ENCODE assay signal across 29 cellular contexts in the genomic region with DNA sequence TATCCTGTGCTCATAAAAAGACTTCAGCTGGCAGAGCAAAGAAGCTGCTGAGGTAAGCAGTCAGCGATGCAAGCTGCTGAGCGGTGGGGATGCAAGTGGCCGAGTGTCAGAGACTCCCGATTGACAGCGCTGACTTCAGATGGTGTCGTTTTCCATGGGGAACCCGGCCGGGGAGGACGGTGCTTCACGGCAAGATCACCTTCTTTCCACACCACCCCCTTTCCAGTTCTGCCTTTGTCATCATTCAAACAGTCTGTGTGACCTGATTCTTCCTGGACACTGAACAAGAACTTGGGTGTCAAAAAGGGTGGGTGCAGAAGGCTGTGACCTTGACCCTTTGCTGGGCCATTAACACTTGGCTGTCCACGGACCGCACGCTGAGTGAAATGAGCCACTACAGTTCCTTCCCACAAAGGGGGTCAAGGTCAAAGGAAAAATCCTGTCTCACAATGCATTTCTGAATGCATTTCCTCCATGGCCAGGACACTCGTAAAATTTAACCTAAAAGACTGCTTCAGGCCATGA. TPM values are rescaled to one million over a fixed set of nuclear protein-coding genes. Genes with fewer than 3 reads are reported as not detected.
DNase-seq lines count a peak whose midpoint lies in the region; ATAC-seq and TF ChIP-seq lines count a peak whose summit lies in the region.
"Had no signal": no experiment of that assay in that cellular context is flagged by ENCODE, and none has a peak within 500 bp of the region (broad histone marks: within the 10 kb centered on the region; RNA-seq: fewer than 3 reads in every experiment).

No MANE protein-coding gene starts in this region.

- intact Hi-C loops in psoas muscle (cut with DNase I) (no loop called here), sigmoid colon (cut with DNase I) (no loop called here)

- TF ChIP-seq CTCF in psoas muscle (IDR thresholded peaks at IDR 0.05) = no peak
- TF ChIP-seq CTCF in sigmoid colon (IDR thresholded peaks at IDR 0.05) = no peak

- no peak for TF ChIP-seq EP300 in sigmoid colon (IDR thresholded peaks at IDR 0.05)

- H3K4me1 ChIP-seq in psoas muscle (no peaks in the 10 kb centered on the region), sigmoid colon (no peaks in the 10 kb centered on the region)
- H3K4me1 ChIP-seq: left lung, prostate gland had no signal

- ATAC-seq in psoas muscle (peak in 3 of 4 donors; percentile 41 to 84 (median 70)), HG02623 (IDR thresholded peaks at IDR 0.05; ENCODE audit: unreplicated experiment) (no peak)
- ATAC-seq: activated CD4-positive, CD25-positive, alpha-beta regulatory T cell treated with anti-CD3 and anti-CD28 coated beads, Interleukin-2, amount 50 U/mL, for 24 hours; left lung; stimulated activated naive B cell treated with anti-CD40 and anti-IgM and Interleukin-4, amounts not matched to agents 10 μg/mL and 1 μg/mL and 100 μg/mL, for 72 hours had no signal

- no peaks in the 10 kb centered on the region for H3K9me3 ChIP-seq in psoas muscle
- no peaks in the 10 kb centered on the region for H3K9me3 ChIP-seq in sigmoid colon
- H3K9me3 ChIP-seq: left lung, prostate gland, testis had no signal

- H3K27ac ChIP-seq in psoas muscle (no peak overlapping the region), sigmoid colon (no peak overlapping the region)
- H3K27ac ChIP-seq: left lung, prostate gland, testis had no signal

- peak; percentile 61 for DNase-seq in DMS79 treated with DMSO at 0.1 percent for 48 hours (lab: John Stamatoyannopoulos, UW)
- DNase-seq in DMS79 (lab: John Stamatoyannopoulos, UW) = no peak
- DNase-seq in NCI-H510A treated with DMSO at 0.1 percent for 48 hours (lab: John Stamatoyannopoulos, UW) = peak; percentile 16
- DNase-seq in islet precursor cell = peak; percentile 67
- no peak for DNase-seq in psoas muscle
- no peak for DNase-seq in cortex of kidney (lab: John Stamatoyannopoulos, UW)
- DNase-seq in sigmoid colon = no peak
- DNase-seq: activated naive CD4-positive, alpha-beta T cell treated with Interleukin-2 at 50 U/mL for 16 hours; activated T-cell treated with anti-CD3 and anti-CD28 coated beads, Interleukin-2, amount 50 U/mL, for 24 hours; amniotic stem cell; dermis blood vessel endothelial cell; IMR-90; left lung; NCI-H1436 treated with DMSO at 0.1 percent for 48 hours; NCI-H748 treated with DMSO at 0.1 percent for 48 hours; small intestine; stimulated activated CD4-positive, alpha-beta T cell treated with anti-CD3 and anti-CD28 coated beads, Interleukin-2, amount 100 ng/mL, for 24 hours; stimulated activated naive B cell treated with anti-CD40 and anti-IgM and Interleukin-4, amounts not matched to agents 10 μg/mL and 1 μg/mL and 100 μg/mL, for 72 hours; testis had no signal

- peaks cover 0 to 8% (median 4%) of the 10 kb centered on the region in 3 donors for H3K27me3 ChIP-seq in psoas muscle (ENCODE audit: insufficient read depth in 3 of 3, low read length in 2 of 3)
- H3K27me3 ChIP-seq in sigmoid colon = no peaks in the 10 kb centered on the region
- H3K27me3 ChIP-seq: testis had no signal

- no peak for TF ChIP-seq POLR2A in sigmoid colon (IDR thresholded peaks at IDR 0.05)

- WGBS in psoas muscle, 3 donors = 24 to 32% (median 29%) methylated on average over 14 of the region's 14 CpGs
- WGBS in sigmoid colon, 2 donors = 72 to 79% methylated on average over 14 of the region's 14 CpGs

- H3K36me3 ChIP-seq in psoas muscle (ENCODE audit: insufficient read depth in 1 of 2, low read depth in 1 of 2) (no peaks in the 10 kb centered on the region), sigmoid colon (no peaks in the 10 kb centered on the region)
- H3K36me3 ChIP-seq: left lung, prostate gland had no signal

- H3K4me3 ChIP-seq in psoas muscle = no peak overlapping the region
- H3K4me3 ChIP-seq in sigmoid colon = no peak overlapping the region
- H3K4me3 ChIP-seq: left lung, prostate gland, testis had no signal

RNA-seq across cellular contexts. Expression of a gene that starts 52.9 kb away (rescaled TPM):
- total RNA-seq in psoas muscle = not detected
- polyA plus RNA-seq in psoas muscle = not detected
- total RNA-seq in sigmoid colon = not detected
- polyA plus RNA-seq in sigmoid colon = under 1 TPM in 1 of 3 donors, not detected in 2; 0.45 TPM
- total RNA-seq: A172, Daoy, dermis blood vessel endothelial cell, endothelial cell of umbilical vein, IMR-90, left lung, M059J, mononuclear cell, OCI-LY7 had no signal
- polyA plus RNA-seq: endothelial cell of umbilical vein, IMR-90, neural cell had no signal

Comparison
In these comparisons a context has a peak if more than half of its experiments do, and no peak if none do; other contexts are left out.
1. DNase-seq: peak in DMS79 treated with DMSO at 0.1 percent for 48 hours (single experiment), NCI-H510A treated with DMSO at 0.1 percent for 48 hours (single experiment) and islet precursor cell (single experiment); none in DMS79 (single experiment), psoas muscle (0 of 2), cortex of kidney (single experiment) and sigmoid colon (single experiment).